ENCODE assay signal across 1 cellular context in genomic region chr6:109104512-109104911, GRCh38.
TF ChIP-seq lines count a peak whose summit lies in the region.

No MANE protein-coding gene starts in this region.

TF ChIP-seq in GM12878, 131 proteins besides CTCF, POLR2A, EP300 and RAD21:
- no peak for TF ChIP-seq BCL11A (IDR thresholded peaks at IDR 0.05; ENCODE audit: low read depth, low read length)
- no peak for TF ChIP-seq CREB1 (IDR thresholded peaks at IDR 0.05; ENCODE audit: low read depth)
- TF ChIP-seq POLR2AphosphoS5 (IDR thresholded peaks at IDR 0.05; ENCODE audit: low read length), result no peak
- TF ChIP-seq WRNIP1 (IDR thresholded peaks at IDR 0.05; ENCODE audit: borderline replicate concordance, low read depth, low read length), result no peak
- no peak for TF ChIP-seq CBFB (IDR thresholded peaks at IDR 0.05; ENCODE audit: low read depth)
- no peak for TF ChIP-seq RCOR1 (conservative IDR thresholded peaks at IDR 0.05; ENCODE audit: low read depth, low read length)
- no peak for TF ChIP-seq NRF1 (conservative IDR thresholded peaks at IDR 0.05; ENCODE audit: low read depth, low read length)
- TF ChIP-seq IKZF1 (conservative IDR thresholded peaks at IDR 0.05), result no peak
- TF ChIP-seq, protein P1, sequence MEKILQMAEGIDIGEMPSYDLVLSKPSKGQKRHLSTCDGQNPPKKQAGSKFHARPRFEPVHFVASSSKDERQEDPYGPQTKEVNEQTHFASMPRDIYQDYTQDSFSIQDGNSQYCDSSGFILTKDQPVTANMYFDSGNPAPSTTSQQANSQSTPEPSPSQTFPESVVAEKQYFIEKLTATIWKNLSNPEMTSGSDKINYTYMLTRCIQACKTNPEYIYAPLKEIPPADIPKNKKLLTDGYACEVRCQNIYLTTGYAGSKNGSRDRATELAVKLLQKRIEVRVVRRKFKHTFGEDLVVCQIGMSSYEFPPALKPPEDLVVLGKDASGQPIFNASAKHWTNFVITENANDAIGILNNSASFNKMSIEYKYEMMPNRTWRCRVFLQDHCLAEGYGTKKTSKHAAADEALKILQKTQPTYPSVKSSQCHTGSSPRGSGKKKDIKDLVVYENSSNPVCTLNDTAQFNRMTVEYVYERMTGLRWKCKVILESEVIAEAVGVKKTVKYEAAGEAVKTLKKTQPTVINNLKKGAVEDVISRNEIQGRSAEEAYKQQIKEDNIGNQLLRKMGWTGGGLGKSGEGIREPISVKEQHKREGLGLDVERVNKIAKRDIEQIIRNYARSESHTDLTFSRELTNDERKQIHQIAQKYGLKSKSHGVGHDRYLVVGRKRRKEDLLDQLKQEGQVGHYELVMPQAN (conservative IDR thresholded peaks at IDR 0.05), result no peak
- TF ChIP-seq CBX5 (IDR thresholded peaks at IDR 0.05; ENCODE audit: low read depth), result no peak
